Comparison of ENCODE assay signal across 13 cellular contexts in genomic region chr6:15256538-15257222, GRCh38. TPM values are rescaled to one million over a fixed set of nuclear protein-coding genes. Genes with fewer than 3 reads are reported as not detected.
DNase-seq lines count a peak whose midpoint lies in the region; ATAC-seq and TF ChIP-seq lines count a peak whose summit lies in the region.
"Had no signal": no experiment of that assay in that cellular context is flagged by ENCODE, and none has a peak within 500 bp of the region (broad histone marks: within the 10 kb centered on the region; RNA-seq: fewer than 3 reads in every experiment).

No MANE protein-coding gene starts in this region.

- H3K9me2 ChIP-seq in PC-9 (ENCODE audit: insufficient read depth): no peaks in the 10 kb centered on the region
- H3K9me2 ChIP-seq in neural cell (ENCODE audit: insufficient read depth, low read length): no peaks in the 10 kb centered on the region

- TF ChIP-seq RAD21 in neural cell (conservative IDR thresholded peaks at IDR 0.05): no peak

- intact Hi-C loops in PC-9 (cut with micrococcal nuclease; ENCODE audit: unreplicated experiment) (no loop called here), Right ventricle myocardium superior (cut with DNase I) (loop anchor here (10.0 kb wide), 1 partner anchor 372 kb away; no protein-coding TSS in a partner anchor)

- H3K9me3 ChIP-seq in PC-9 (ENCODE audit: insufficient read depth, low read depth) (no peaks in the 10 kb centered on the region), neural cell (ENCODE audit: low read length) (no peaks in the 10 kb centered on the region)

- in situ Hi-C loops in G401 (cut with HindIII; ENCODE audit: low sequenced_read_pairs): no loop called here

- no peak overlapping the region for H3K9ac ChIP-seq in neural cell (ENCODE audit: low read length)

- TF ChIP-seq CTCF in PC-9 (conservative IDR thresholded peaks at IDR 0.05): no peak
- no peak for TF ChIP-seq CTCF in neural cell (IDR thresholded peaks at IDR 0.05; ENCODE audit: poor library complexity, severe bottlenecking)

- H4K20me1 ChIP-seq in PC-9 (ENCODE audit: insufficient read depth) (peaks cover 58% of the 10 kb centered on the region), neural cell (ENCODE audit: insufficient read depth) (no peaks in the 10 kb centered on the region)

- TF ChIP-seq EP300 in neural cell (conservative IDR thresholded peaks at IDR 0.05; ENCODE audit: poor library complexity, severe bottlenecking): no peak

- peaks cover 57% of the 10 kb centered on the region for H3K4me1 ChIP-seq in PC-9 (replicated peaks; ENCODE audit: insufficient read depth)

- H2AFZ ChIP-seq in PC-9: no peak overlapping the region
- H2AFZ ChIP-seq in neural cell (ENCODE audit: low read depth, low read length): no peak overlapping the region

- no peaks in the 10 kb centered on the region for H3K27me3 ChIP-seq in PC-9 (ENCODE audit: insufficient read depth, low read depth)
- H3K27me3 ChIP-seq in neural cell (ENCODE audit: insufficient read depth, low read depth, low read length): no peaks in the 10 kb centered on the region

- H3K4me2 ChIP-seq in PC-9: peak overlapping the region; percentile 55
- H3K4me2 ChIP-seq in neural cell (ENCODE audit: low read length): no peak overlapping the region

- H3K4me3 ChIP-seq in PC-9 (no peak overlapping the region), neural cell (ENCODE audit: low read length) (no peak overlapping the region)

- ATAC-seq in Right ventricle myocardium superior (ENCODE audit: poor library complexity) (peak; percentile 87), GM19324 (IDR thresholded peaks at IDR 0.05; ENCODE audit: low FRiP score, unreplicated experiment) (no peak), HG02642 (IDR thresholded peaks at IDR 0.05; ENCODE audit: poor library complexity, unreplicated experiment) (no peak)
- ATAC-seq: activated CD8-positive, alpha-beta memory T cell treated with anti-CD3 and anti-CD28 coated beads, Interleukin-2, amount 10 ng/mL, durations not matched to agents 7 days and 5 days; sciatic nerve had no signal

- H3K36me3 ChIP-seq in PC-9 (ENCODE audit: low read depth): peaks cover 5% of the 10 kb centered on the region; the same call in 1 of the 2 replicates
- H3K36me3 ChIP-seq in neural cell (ENCODE audit: insufficient read depth, low read length): no peaks in the 10 kb centered on the region

- POLR2A ChIA-PET in PC-9 (lab: Charles Lee; ENCODE audit: unreplicated experiment): no interaction called here

- no TSS peak for BruUV-seq in PC-9 (replicated peaks; lab: Mats Ljungman, UMichigan)

- CTCF ChIA-PET in PC-9 (lab: Charles Lee): no interaction called here

- DNase-seq in G401 (ENCODE audit: low spot score): peak; percentile 27
- DNase-seq in PC-9: no peak
- DNase-seq in Right ventricle myocardium superior: no peak
- no peak for DNase-seq in NCI-H187 (lab: John Stamatoyannopoulos, UW)
- no peak for DNase-seq in DMS53 treated with DMSO at 0.1 percent for 48 hours (lab: John Stamatoyannopoulos, UW; ENCODE audit: unreplicated experiment)
- DNase-seq: activated CD8-positive, alpha-beta memory T cell treated with anti-CD3 and anti-CD28 coated beads, Interleukin-2, amount 10 ng/mL, durations not matched to agents 7 days and 5 days; COR-L47; NCI-H1417; NCI-H510A had no signal

- H3F3A ChIP-seq in PC-9 (ENCODE audit: insufficient read depth, low read depth) (peaks cover 16% of the 10 kb centered on the region), neural cell (ENCODE audit: insufficient read depth, low read length, poor library complexity, severe bottlenecking) (no peaks in the 10 kb centered on the region)

- H3K79me2 ChIP-seq in PC-9 (ENCODE audit: low read depth) (peaks cover 100% of the 10 kb centered on the region), neural cell (replicated peaks; ENCODE audit: insufficient read depth, low read length) (peaks cover 90% of the 10 kb centered on the region)

- H3K27ac ChIP-seq in PC-9: peak overlapping the region; percentile 50
- H3K27ac ChIP-seq in neural cell (ENCODE audit: low read length): peak overlapping the region; percentile 33

TF ChIP-seq in neural cell, 6 proteins besides CTCF, POLR2A, EP300 and RAD21:
- TF ChIP-seq MXI1 (conservative IDR thresholded peaks at IDR 0.05; ENCODE audit: poor library complexity, severe bottlenecking) (no peak), REST (IDR thresholded peaks at IDR 0.05; ENCODE audit: borderline replicate concordance) (no peak), SMC3 (conservative IDR thresholded peaks at IDR 0.05; ENCODE audit: poor library complexity) (no peak), TAF1 (IDR thresholded peaks at IDR 0.05; ENCODE audit: low read depth) (no peak), EZH2 (IDR thresholded peaks at IDR 0.05; ENCODE audit: borderline replicate concordance, insufficient read depth, low read length, poor library complexity, severe bottlenecking) (no peak), POLR2AphosphoS5 (IDR thresholded peaks at IDR 0.05) (no peak)
TF ChIP-seq in neural cell: peak in this region for 0.

RNA-seq across cellular contexts. Expression of gene JARID2, which starts 10.8 kb away (rescaled TPM):
- total RNA-seq in G401 (2014; rRNA removed; shearing (Covaris generic)): 5.7 and 6.0 TPM in 2 replicates
- 31.1 and 35.0 TPM in 2 replicates for total RNA-seq in PC-9 (2021)
- total RNA-seq in Right ventricle myocardium superior: 8.1 TPM
- polyA plus RNA-seq in neural cell: 25.0 and 25.5 TPM in 2 replicates
- 62.3 and 63.8 TPM in 2 replicates for polyA minus RNA-seq in neural cell
